Comparison of ENCODE assay signal across 29 cellular contexts in genomic region chr6:32171234-32171633, GRCh38.
"Had no signal": no experiment of that assay in that cellular context is flagged by ENCODE, and none has a peak within 500 bp of the region (broad histone marks: within the 10 kb centered on the region; RNA-seq: fewer than 3 reads in every experiment).

No MANE protein-coding gene starts in this region.

- H3K9me3 ChIP-seq: esophagus squamous epithelium, gastrocnemius medialis, heart left ventricle, stomach, suprapubic skin, transverse colon had no signal

- H3K27me3 ChIP-seq: brain microvascular endothelial cell, esophagus squamous epithelium, gastrocnemius medialis, heart left ventricle, stomach, suprapubic skin, transverse colon had no signal

- FAIRE-seq: small intestine, TTC549, urothelium cell line had no signal

- DNase-seq: activated CD4-positive, alpha-beta T cell treated with anti-CD3 and anti-CD28 coated beads, Interleukin-2, amount 10 ng/mL, durations not matched to agents 7 days and 5 days; activated CD4-positive, CD25-positive, alpha-beta regulatory T cell treated with anti-CD3 and anti-CD28 coated beads, Interleukin-2, amount 50 U/mL, for 72 hours; activated CD8-positive, alpha-beta memory T cell treated with anti-CD3 and anti-CD28 coated beads, Interleukin-2, amount 10 ng/mL, durations not matched to agents 7 days and 5 days; activated CD8-positive, alpha-beta T cell treated with anti-CD3 and anti-CD28 coated beads for 36 hours; activated T-cell treated with anti-CD3 and anti-CD28 coated beads for 4 hours; anterior cingulate cortex; brain microvascular endothelial cell; caudate nucleus; effector memory CD4-positive, alpha-beta T cell; esophagus squamous epithelium; gastrocnemius medialis; heart left ventricle; islet precursor cell; left colon; occipital lobe; small intestine; stimulated activated CD4-positive, alpha-beta T cell treated with anti-CD3 and anti-CD28 coated beads, Interleukin-15, amount 100 ng/mL, for 24 hours; stomach; SW 1271; T-helper 2 cell; transverse colon; WERI-Rb-1 had no signal

- H3K27me3 Mint-ChIP-seq: activated CD4-positive, alpha-beta T cell treated with anti-CD3 and anti-CD28 coated beads, Interleukin-2, amount 10 ng/mL, durations not matched to agents 7 days and 5 days; activated CD8-positive, alpha-beta memory T cell treated with anti-CD3 and anti-CD28 coated beads, Interleukin-2, amount 10 ng/mL, durations not matched to agents 7 days and 5 days; activated CD8-positive, alpha-beta T cell treated with anti-CD3 and anti-CD28 coated beads for 36 hours; memory B cell; stimulated activated memory B cell treated with anti-CD40 and anti-IgM and Interleukin-4, amounts not matched to agents 10 μg/mL and 1 μg/mL and 100 μg/mL, for 72 hours had no signal

- H3K27ac Mint-ChIP-seq: activated CD4-positive, alpha-beta T cell treated with anti-CD3 and anti-CD28 coated beads, Interleukin-2, amount 10 ng/mL, durations not matched to agents 7 days and 5 days; activated CD8-positive, alpha-beta memory T cell treated with anti-CD3 and anti-CD28 coated beads, Interleukin-2, amount 10 ng/mL, durations not matched to agents 7 days and 5 days; activated CD8-positive, alpha-beta T cell treated with anti-CD3 and anti-CD28 coated beads for 36 hours; memory B cell; nephron; stimulated activated memory B cell treated with anti-CD40 and anti-IgM and Interleukin-4, amounts not matched to agents 10 μg/mL and 1 μg/mL and 100 μg/mL, for 72 hours had no signal

- H3K4me3 Mint-ChIP-seq: activated CD4-positive, alpha-beta T cell treated with anti-CD3 and anti-CD28 coated beads, Interleukin-2, amount 10 ng/mL, durations not matched to agents 7 days and 5 days; activated CD8-positive, alpha-beta memory T cell treated with anti-CD3 and anti-CD28 coated beads, Interleukin-2, amount 10 ng/mL, durations not matched to agents 7 days and 5 days; activated CD8-positive, alpha-beta T cell treated with anti-CD3 and anti-CD28 coated beads for 36 hours; memory B cell; nephron; stimulated activated memory B cell treated with anti-CD40 and anti-IgM and Interleukin-4, amounts not matched to agents 10 μg/mL and 1 μg/mL and 100 μg/mL, for 72 hours had no signal

- H3K9me3 Mint-ChIP-seq: activated CD4-positive, alpha-beta T cell treated with anti-CD3 and anti-CD28 coated beads, Interleukin-2, amount 10 ng/mL, durations not matched to agents 7 days and 5 days; activated CD8-positive, alpha-beta T cell treated with anti-CD3 and anti-CD28 coated beads for 36 hours; memory B cell; nephron; stimulated activated memory B cell treated with anti-CD40 and anti-IgM and Interleukin-4, amounts not matched to agents 10 μg/mL and 1 μg/mL and 100 μg/mL, for 72 hours had no signal

- ATAC-seq: activated CD8-positive, alpha-beta memory T cell treated with anti-CD3 and anti-CD28 coated beads, Interleukin-2, amount 10 ng/mL, durations not matched to agents 7 days and 5 days; activated CD8-positive, alpha-beta T cell treated with anti-CD3 and anti-CD28 coated beads for 36 hours; gastrocnemius medialis; heart left ventricle; left colon; sciatic nerve; stimulated activated memory B cell treated with anti-CD40 and anti-IgM and Interleukin-4, amounts not matched to agents 10 μg/mL and 1 μg/mL and 100 μg/mL, for 72 hours had no signal

- H3K4me3 ChIP-seq: esophagus squamous epithelium, gastrocnemius medialis, heart left ventricle, stomach, suprapubic skin, transverse colon had no signal

- H3K27ac ChIP-seq: brain microvascular endothelial cell, esophagus squamous epithelium, gastrocnemius medialis, heart left ventricle, stomach, suprapubic skin, transverse colon, WERI-Rb-1 had no signal
